Comparison of ENCODE assay signal across 16 cellular contexts in the genomic region with DNA sequence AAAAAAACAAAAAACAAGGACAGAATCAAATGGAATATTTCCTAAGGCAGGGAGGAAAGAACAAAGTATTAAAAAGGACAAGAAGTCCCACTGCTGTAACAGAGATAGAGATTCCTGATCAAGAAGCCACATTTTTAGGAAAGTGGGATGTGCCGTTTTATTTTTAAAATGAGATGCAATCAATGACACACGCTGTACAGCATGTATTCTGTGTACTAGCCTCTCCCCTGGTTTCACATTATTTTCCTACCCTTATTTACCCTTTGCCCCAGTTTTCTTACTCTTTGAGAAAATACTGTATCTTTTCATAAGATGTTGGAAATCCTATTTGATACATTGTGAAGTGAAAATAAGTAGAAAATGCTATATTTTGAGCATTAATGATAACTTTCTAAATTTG. TPM values are rescaled to one million over a fixed set of nuclear protein-coding genes. Genes with fewer than 3 reads are reported as not detected.
DNase-seq lines count a peak whose midpoint lies in the region; ATAC-seq and TF ChIP-seq lines count a peak whose summit lies in the region.
"Had no signal": no experiment of that assay in that cellular context is flagged by ENCODE, and none has a peak within 500 bp of the region (broad histone marks: within the 10 kb centered on the region; RNA-seq: fewer than 3 reads in every experiment).

No MANE protein-coding gene starts in this region.

- peak overlapping the region; percentile 80 for H3K27ac ChIP-seq in caudate nucleus (ENCODE audit: low read depth, low read length)
- peak overlapping the region; percentile 71 for H3K27ac ChIP-seq in cardiac muscle cell
- H3K27ac ChIP-seq in suprapubic skin, result peak overlapping the region; percentile 64
- H3K27ac ChIP-seq in CD8-positive, alpha-beta memory T cell (ENCODE audit: low read depth, low read length), result no peak overlapping the region
- H3K27ac ChIP-seq: HL-60, PC-9 had no signal

- no peaks in the 10 kb centered on the region for H3K27me3 Mint-ChIP-seq in nephron (ENCODE audit: low read depth)
- H3K27me3 Mint-ChIP-seq in CD8-positive, alpha-beta memory T cell, result peaks cover 2 to 10% of the 10 kb centered on the region in 2 donors

- peak overlapping the region in 1 of 3 experiments; percentile 25 for H3K4me3 Mint-ChIP-seq in nephron
- H3K4me3 Mint-ChIP-seq in CD8-positive, alpha-beta memory T cell, result no peak overlapping the region

- DNase-seq in caudate nucleus (lab: John Stamatoyannopoulos, UW) (no peak), cardiac muscle cell (ENCODE audit: low read depth in 1 of 2, low spot score in 1 of 2) (no peak), suprapubic skin (ENCODE audit: low spot score in 2 of 2) (no peak), NCI-H526 treated with DMSO at 0.1 percent for 48 hours (lab: John Stamatoyannopoulos, UW) (no peak), lower leg skin (ENCODE audit: low spot score in 2 of 2) (no peak)
- no peak for DNase-seq in CD8-positive, alpha-beta memory T cell
- DNase-seq: GF-D8, GOT3, NCI-H146, NCI-H226, NCI-H69, PC-9 had no signal

- 55% methylated on average over 2 of the region's 2 CpGs for WGBS in suprapubic skin
- 67 to 68% methylated on average over 2 of the region's 2 CpGs for WGBS in lower leg skin, 2 donors

- H3K36me3 ChIP-seq in cardiac muscle cell, result no peaks in the 10 kb centered on the region
- no peaks in the 10 kb centered on the region for H3K36me3 ChIP-seq in suprapubic skin
- no peaks in the 10 kb centered on the region for H3K36me3 ChIP-seq in CD8-positive, alpha-beta memory T cell (ENCODE audit: insufficient read depth, low read length)

- H3K27ac Mint-ChIP-seq in nephron, result peak overlapping the region; percentile 30 to 55 (median 41)
- H3K27ac Mint-ChIP-seq in CD8-positive, alpha-beta memory T cell, result peak overlapping the region in 1 of 8 donors; percentile 57

- H3K9me3 ChIP-seq in cardiac muscle cell (ENCODE audit: low read depth), result no peaks in the 10 kb centered on the region
- no peaks in the 10 kb centered on the region for H3K9me3 ChIP-seq in suprapubic skin
- peaks cover 5% of the 10 kb centered on the region for H3K9me3 ChIP-seq in CD8-positive, alpha-beta memory T cell (ENCODE audit: low read length)

- ATAC-seq in esophagus mucosa, result no peak
- ATAC-seq: K562 had no signal

- no peak for TF ChIP-seq CTCF in cardiac muscle cell (IDR thresholded peaks at IDR 0.05; ENCODE audit: low read depth, low read length)
- TF ChIP-seq CTCF in nephron (IDR thresholded peaks at IDR 0.05; ENCODE audit: unreplicated experiment in 3 of 3), result no peak
- TF ChIP-seq CTCF in suprapubic skin (IDR thresholded peaks at IDR 0.05), result no peak
- TF ChIP-seq CTCF in lower leg skin (IDR thresholded peaks at IDR 0.05), result no peak

- H3K27me3 ChIP-seq in cardiac muscle cell (no peaks in the 10 kb centered on the region), suprapubic skin (no peaks in the 10 kb centered on the region)
- H3K27me3 ChIP-seq in CD8-positive, alpha-beta memory T cell (ENCODE audit: insufficient read depth, low read length, poor library complexity, severe bottlenecking), result no peaks in the 10 kb centered on the region

- intact Hi-C loops in lower leg skin (cut with DNase I; ENCODE audit: low total_unique reads), result no loop called here

- H3K4me1 ChIP-seq in cardiac muscle cell (ENCODE audit: low read depth) (no peaks in the 10 kb centered on the region), suprapubic skin (peaks cover 4% of the 10 kb centered on the region)
- H3K4me1 ChIP-seq in CD8-positive, alpha-beta memory T cell (ENCODE audit: insufficient read depth, low read length), result no peaks in the 10 kb centered on the region

- CTCF ChIA-PET in CD8-positive, alpha-beta memory T cell (lab: Charles Lee), result no interaction called here

- POLR2A ChIA-PET in CD8-positive, alpha-beta memory T cell (lab: Charles Lee), result no interaction called here

- H3K4me1 Mint-ChIP-seq in nephron, result peaks cover 6% of the 10 kb centered on the region
- no peaks in the 10 kb centered on the region for H3K4me1 Mint-ChIP-seq in CD8-positive, alpha-beta memory T cell

- TF ChIP-seq POLR2A in suprapubic skin (IDR thresholded peaks at IDR 0.05) (no peak), lower leg skin (IDR thresholded peaks at IDR 0.05) (no peak)

- H3K9me3 Mint-ChIP-seq in nephron, result peaks cover 9% of the 10 kb centered on the region
- peaks cover 4 to 11% (median 9%) of the 10 kb centered on the region in 5 donors for H3K9me3 Mint-ChIP-seq in CD8-positive, alpha-beta memory T cell

- no peak overlapping the region for H3K4me3 ChIP-seq in cardiac muscle cell
- H3K4me3 ChIP-seq in suprapubic skin, result no peak overlapping the region
- H3K4me3 ChIP-seq in lower leg skin (ENCODE audit: low read depth, poor library complexity, severe bottlenecking), result no peak overlapping the region
- H3K4me3 ChIP-seq in CD8-positive, alpha-beta memory T cell (ENCODE audit: low read length), result no peak overlapping the region
- H3K4me3 ChIP-seq: K562, PC-9 had no signal

- H3K36me3 Mint-ChIP-seq in nephron (ENCODE audit: low read depth), result peaks cover 10% of the 10 kb centered on the region
- peaks cover 0 to 15% (median 2%) of the 10 kb centered on the region in 3 donors for H3K36me3 Mint-ChIP-seq in CD8-positive, alpha-beta memory T cell

- TF ChIP-seq EP300 in suprapubic skin (IDR thresholded peaks at IDR 0.05), result no peak

RNA-seq across cellular contexts. Expression of gene E2F6, which starts 45.8 kb away (rescaled TPM):
- total RNA-seq in cardiac muscle cell (22.6 and 27.2 TPM in 2 replicates), suprapubic skin (10 to 100 TPM in 2 of 4 donors, 1 to 10 TPM in 2; 9.3 to 15.7 (median 10.3) TPM), esophagus mucosa (5.0 TPM), lower leg skin (10 to 100 TPM; 10.1 to 18.2 (median 13.4) TPM)
- polyA plus RNA-seq in cardiac muscle cell, result 22.6 and 23.5 TPM in 2 replicates
- 10 to 100 TPM; 13.9 to 14.7 TPM for total RNA-seq in CD8-positive, alpha-beta memory T cell
- 4.5 TPM for polyA plus RNA-seq in CD8-positive, alpha-beta memory T cell
